ENCODE assay signal across 8 cellular contexts in the genomic region with DNA sequence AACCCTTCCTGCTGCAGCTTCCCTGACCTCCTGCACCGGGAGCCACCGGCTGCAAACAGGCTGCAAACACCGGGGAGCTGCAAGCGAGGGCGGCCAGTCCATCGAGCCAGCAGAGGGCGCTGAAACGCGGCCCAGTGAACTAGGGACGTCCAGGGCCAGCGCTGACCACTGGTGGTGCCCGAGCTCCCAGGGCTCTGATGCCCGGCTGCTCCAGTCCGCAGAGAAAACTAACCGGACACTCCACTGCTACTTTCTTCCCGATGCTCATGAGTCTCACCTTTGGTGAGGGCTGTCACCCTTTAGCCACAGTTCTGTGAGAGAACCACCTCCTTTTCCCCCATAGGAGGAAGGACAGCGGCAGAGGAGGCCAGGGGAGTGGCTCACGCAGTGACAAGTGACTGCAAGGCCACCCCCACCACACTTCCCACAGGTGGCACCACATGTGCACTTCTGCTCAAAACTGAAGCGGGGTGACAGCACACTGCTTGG.
DNase-seq lines count a peak whose midpoint lies in the region; ATAC-seq lines count a peak whose summit lies in the region.

No MANE protein-coding gene starts in this region.

- DNase-seq in GM04504 (ENCODE audit: low read depth): peak; percentile 40
- DNase-seq in NCI-H2029 (lab: John Stamatoyannopoulos, UW): peak; percentile 41
- DNase-seq in activated CD4-positive, CD25-positive, alpha-beta regulatory T cell treated with anti-CD3 and anti-CD28 coated beads, Interleukin-2, amount 50 U/mL, for 72 hours: peak; percentile 69
- peak; percentile 85 for DNase-seq in cerebellum (ENCODE audit: low spot score)
- peak; percentile 70 for DNase-seq in kidney glomerular epithelial cell (lab: John Stamatoyannopoulos, UW)
- DNase-seq in stimulated activated CD4-positive, alpha-beta T cell treated with anti-CD3 and anti-CD28 coated beads, Interleukin-15, amount 100 ng/mL, for 24 hours: peak; percentile 64

- ATAC-seq in HG03039 (IDR thresholded peaks at IDR 0.05; ENCODE audit: unreplicated experiment): no peak
- ATAC-seq in GM21447 (IDR thresholded peaks at IDR 0.05; ENCODE audit: unreplicated experiment): no peak
